29 cellular contexts compared by ENCODE assay signal in the genomic region with DNA sequence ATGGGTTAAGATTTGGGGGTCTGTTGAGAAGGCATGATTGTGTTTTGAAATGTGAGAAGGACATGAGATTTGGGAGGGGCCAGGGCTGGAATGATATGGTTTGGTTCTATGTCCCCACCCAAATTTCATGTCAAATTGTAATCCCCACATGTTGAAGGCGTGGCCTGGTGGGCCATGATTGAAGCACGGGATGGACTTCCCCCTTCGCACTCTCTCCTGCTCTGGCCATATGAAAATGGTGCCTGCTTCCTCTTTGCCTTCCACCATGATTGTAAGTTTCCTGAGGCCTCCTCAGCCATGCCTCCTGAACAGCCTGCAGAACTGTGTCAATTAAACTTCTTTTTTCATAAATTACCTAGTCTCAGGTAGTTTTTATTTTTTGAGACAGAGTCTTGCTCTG.
"Had no signal": no experiment of that assay in that cellular context is flagged by ENCODE, and none has a peak within 500 bp of the region (broad histone marks: within the 10 kb centered on the region; RNA-seq: fewer than 3 reads in every experiment).

No MANE protein-coding gene starts in this region.

- DNase-seq: activated CD4-positive, alpha-beta memory T cell treated with anti-CD3 and anti-CD28 coated beads for 36 hours; activated CD4-positive, alpha-beta T cell treated with anti-CD3 and anti-CD28 coated beads for 48 hours; activated CD8-positive, alpha-beta memory T cell treated with anti-CD3 and anti-CD28 coated beads, Interleukin-2, amount 50 U/mL, for 4 hours; activated gamma-delta T cell; activated naive CD4-positive, alpha-beta T cell treated with anti-CD3 and anti-CD28 coated beads, Interleukin-2, amount 10 ng/mL, durations not matched to agents 7 days and 5 days; activated naive CD8-positive, alpha-beta T cell treated with anti-CD3 and anti-CD28 coated beads, Interleukin-2, amount 10 ng/mL, durations not matched to agents 7 days and 5 days; activated T-cell treated with anti-CD3 and anti-CD28 coated beads, Interleukin-2, amount 50 U/mL, for 1 hour; amygdala; caudate nucleus; cortex of kidney; endodermal cell; foreskin keratinocyte; mucosa of descending colon; ovary; sigmoid colon; small intestine; stimulated activated CD4-positive, alpha-beta T cell treated with anti-CD3 and anti-CD28 coated beads, Interleukin-4, amount 100 ng/mL, for 24 hours; stimulated activated naive CD8-positive, alpha-beta T cell treated with anti-CD3 and anti-CD28 coated beads, Interleukin-15, amount 100 ng/mL, for 72 hours; substantia nigra; WERI-Rb-1 had no signal

- H3K27ac ChIP-seq: esophagus muscularis mucosa, foreskin keratinocyte, heart right ventricle, ovary, sigmoid colon, upper lobe of left lung, vagina, WERI-Rb-1 had no signal

- H3K27ac Mint-ChIP-seq: activated CD4-positive, alpha-beta memory T cell treated with anti-CD3 and anti-CD28 coated beads for 36 hours; activated naive CD4-positive, alpha-beta T cell treated with anti-CD3 and anti-CD28 coated beads, Interleukin-2, amount 10 ng/mL, durations not matched to agents 7 days and 5 days; activated naive CD8-positive, alpha-beta T cell treated with anti-CD3 and anti-CD28 coated beads, Interleukin-2, amount 10 ng/mL, durations not matched to agents 7 days and 5 days; endodermal cell; natural killer cell treated with Interleukin-12 subunit alpha and Interleukin-12 subunit beta and Interleukin-15 and Interleukin-18, amount 100 ng/mL, for 72 hours; progenitor cell of endocrine pancreas; stimulated activated memory B cell treated with anti-CD40 and anti-IgM and Interleukin-4, amounts not matched to agents 10 μg/mL and 1 μg/mL and 100 μg/mL, for 72 hours; stimulated activated naive CD8-positive, alpha-beta T cell treated with anti-CD3 and anti-CD28 coated beads, Interleukin-15, amount 100 ng/mL, for 72 hours had no signal

- H3K4me1 ChIP-seq: foreskin keratinocyte had no signal

- H3K4me3 ChIP-seq: esophagus muscularis mucosa, heart right ventricle, left lung, mucosa of descending colon, ovary, sigmoid colon, upper lobe of left lung, vagina had no signal

- H3K36me3 Mint-ChIP-seq: activated CD4-positive, alpha-beta memory T cell treated with anti-CD3 and anti-CD28 coated beads for 36 hours; activated naive CD4-positive, alpha-beta T cell treated with anti-CD3 and anti-CD28 coated beads, Interleukin-2, amount 10 ng/mL, durations not matched to agents 7 days and 5 days; natural killer cell treated with Interleukin-12 subunit alpha and Interleukin-12 subunit beta and Interleukin-15 and Interleukin-18, amount 100 ng/mL, for 72 hours had no signal

- H3K36me3 ChIP-seq: esophagus muscularis mucosa, heart right ventricle, left lung, ovary, sigmoid colon, upper lobe of left lung, vagina, WERI-Rb-1 had no signal

- H3K4me3 Mint-ChIP-seq: activated CD4-positive, alpha-beta memory T cell treated with anti-CD3 and anti-CD28 coated beads for 36 hours; activated naive CD4-positive, alpha-beta T cell treated with anti-CD3 and anti-CD28 coated beads, Interleukin-2, amount 10 ng/mL, durations not matched to agents 7 days and 5 days; activated naive CD8-positive, alpha-beta T cell treated with anti-CD3 and anti-CD28 coated beads, Interleukin-2, amount 10 ng/mL, durations not matched to agents 7 days and 5 days; endodermal cell; natural killer cell treated with Interleukin-12 subunit alpha and Interleukin-12 subunit beta and Interleukin-15 and Interleukin-18, amount 100 ng/mL, for 72 hours; stimulated activated memory B cell treated with anti-CD40 and anti-IgM and Interleukin-4, amounts not matched to agents 10 μg/mL and 1 μg/mL and 100 μg/mL, for 72 hours; stimulated activated naive CD8-positive, alpha-beta T cell treated with anti-CD3 and anti-CD28 coated beads, Interleukin-15, amount 100 ng/mL, for 72 hours had no signal

- H3K27me3 ChIP-seq: esophagus muscularis mucosa, foreskin keratinocyte, heart right ventricle, left lung, ovary, sigmoid colon, upper lobe of left lung, vagina had no signal

- H3K9me3 ChIP-seq: esophagus muscularis mucosa, left lung, ovary, sigmoid colon, vagina had no signal

- ATAC-seq: activated CD4-positive, CD25-positive, alpha-beta regulatory T cell treated with anti-CD3 and anti-CD28 coated beads, Interleukin-2, amount 50 U/mL, for 24 hours; foreskin keratinocyte; heart right ventricle; left lung; mucosa of descending colon; natural killer cell treated with Interleukin-12 subunit alpha and Interleukin-12 subunit beta and Interleukin-15 and Interleukin-18, amount 100 ng/mL, for 72 hours; stimulated activated memory B cell treated with anti-CD40 and anti-IgM and Interleukin-4, amounts not matched to agents 10 μg/mL and 1 μg/mL and 100 μg/mL, for 72 hours; stimulated activated naive CD8-positive, alpha-beta T cell treated with anti-CD3 and anti-CD28 coated beads, Interleukin-15, amount 100 ng/mL, for 72 hours had no signal

- H3K27me3 Mint-ChIP-seq: activated CD4-positive, alpha-beta memory T cell treated with anti-CD3 and anti-CD28 coated beads for 36 hours; activated naive CD8-positive, alpha-beta T cell treated with anti-CD3 and anti-CD28 coated beads, Interleukin-2, amount 10 ng/mL, durations not matched to agents 7 days and 5 days; natural killer cell treated with Interleukin-12 subunit alpha and Interleukin-12 subunit beta and Interleukin-15 and Interleukin-18, amount 100 ng/mL, for 72 hours; stimulated activated naive CD8-positive, alpha-beta T cell treated with anti-CD3 and anti-CD28 coated beads, Interleukin-15, amount 100 ng/mL, for 72 hours had no signal

- H3K9me3 Mint-ChIP-seq: natural killer cell treated with Interleukin-12 subunit alpha and Interleukin-12 subunit beta and Interleukin-15 and Interleukin-18, amount 100 ng/mL, for 72 hours had no signal
